Comparison of ENCODE assay signal across 9 cellular contexts in the genomic region with DNA sequence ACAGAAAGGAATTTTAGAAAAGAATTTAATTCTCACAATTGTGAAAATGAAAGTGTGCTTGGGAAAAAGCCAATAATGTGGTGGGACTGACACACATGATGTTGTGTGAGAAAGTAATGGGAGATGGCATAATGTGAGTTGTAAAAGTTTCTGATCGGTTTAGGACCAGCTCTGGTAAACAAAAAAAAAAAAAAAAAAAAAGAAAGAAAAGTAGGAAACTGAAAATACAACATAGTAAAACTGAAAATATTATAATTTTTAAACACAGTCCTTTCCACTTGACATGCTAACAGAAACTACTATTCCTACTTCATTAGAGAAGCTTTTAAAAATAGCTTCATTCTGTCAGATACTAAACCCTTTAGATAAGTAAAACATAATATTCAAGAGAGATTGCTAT. TPM values are rescaled to one million over a fixed set of nuclear protein-coding genes. Genes with fewer than 3 reads are reported as not detected.
DNase-seq lines count a peak whose midpoint lies in the region; ATAC-seq and TF ChIP-seq lines count a peak whose summit lies in the region.
"Had no signal": no experiment of that assay in that cellular context is flagged by ENCODE, and none has a peak within 500 bp of the region (broad histone marks: within the 10 kb centered on the region; RNA-seq: fewer than 3 reads in every experiment).

No MANE protein-coding gene starts in this region.

- peak overlapping the region in 6 of 8 donors; percentile 31 to 65 (median 58) for H3K4me3 Mint-ChIP-seq in CD4-positive, alpha-beta memory T cell
- no peak overlapping the region for H3K4me3 Mint-ChIP-seq in activated T-helper 1 cell treated with anti-CD3 and anti-CD28 coated beads, Interleukin-12 subunit alpha, Interleukin-12 subunit beta, Interleukin-2, Interleukin-4 antibody, amounts not matched to agents 30 ng/mL and 10 ng/mL and 1 ng/mL, durations not matched to agents 14 hours and 24 hours and 36 hours

- H3K4me3 ChIP-seq in CD4-positive, alpha-beta memory T cell (ENCODE audit: low read length in 2 of 2) = no peak overlapping the region
- H3K4me3 ChIP-seq in upper lobe of left lung = no peak overlapping the region
- no peak overlapping the region for H3K4me3 ChIP-seq in prostate gland

- intact Hi-C loops in CD4-positive, alpha-beta memory T cell (cut with micrococcal nuclease) = loop anchor here (2.0 kb wide), 1 partner anchor 29 kb away; a partner anchor contains a TSS
- intact Hi-C loops in activated T-helper 1 cell treated with anti-CD3 and anti-CD28 coated beads, Interleukin-12 subunit alpha, Interleukin-12 subunit beta, Interleukin-2, Interleukin-4 antibody, amounts not matched to agents 30 ng/mL and 10 ng/mL and 1 ng/mL, durations not matched to agents 14 hours and 24 hours and 36 hours (cut with micrococcal nuclease) = loop anchor here (1.0 to 5.0 kb wide), 2 partner anchors 118 to 706 kb away; a partner anchor contains a TSS
- intact Hi-C loops in prostate gland (cut with DNase I) = no loop called here

- H3K27ac ChIP-seq in CD4-positive, alpha-beta memory T cell (ENCODE audit: low read depth, low read length) = no peak overlapping the region
- H3K27ac ChIP-seq in upper lobe of left lung (no peak overlapping the region), prostate gland (no peak overlapping the region)
- H3K27ac ChIP-seq: neutrophil had no signal

- H3K27me3 Mint-ChIP-seq in CD4-positive, alpha-beta memory T cell = no peaks in the 10 kb centered on the region
- H3K27me3 Mint-ChIP-seq in activated T-helper 1 cell treated with anti-CD3 and anti-CD28 coated beads, Interleukin-12 subunit alpha, Interleukin-12 subunit beta, Interleukin-2, Interleukin-4 antibody, amounts not matched to agents 30 ng/mL and 10 ng/mL and 1 ng/mL, durations not matched to agents 14 hours and 24 hours and 36 hours (ENCODE audit: insufficient read depth) = no peaks in the 10 kb centered on the region

- 70 to 80% methylated on average over 1 of the region's 1 CpG for WGBS in upper lobe of left lung, 2 donors
- WGBS in prostate gland = 55% methylated on average over 1 of the region's 1 CpG

- peaks cover 35 to 62% (median 46%) of the 10 kb centered on the region in 4 donors for H3K4me1 Mint-ChIP-seq in CD4-positive, alpha-beta memory T cell
- H3K4me1 Mint-ChIP-seq in activated T-helper 1 cell treated with anti-CD3 and anti-CD28 coated beads, Interleukin-12 subunit alpha, Interleukin-12 subunit beta, Interleukin-2, Interleukin-4 antibody, amounts not matched to agents 30 ng/mL and 10 ng/mL and 1 ng/mL, durations not matched to agents 14 hours and 24 hours and 36 hours (ENCODE audit: low read depth) = peaks cover 43% of the 10 kb centered on the region

- no peaks in the 10 kb centered on the region for H3K27me3 ChIP-seq in CD4-positive, alpha-beta memory T cell (ENCODE audit: insufficient read depth, low read length)
- H3K27me3 ChIP-seq in upper lobe of left lung = no peaks in the 10 kb centered on the region
- H3K27me3 ChIP-seq in prostate gland (replicated peaks; ENCODE audit: insufficient read depth) = no peaks in the 10 kb centered on the region
- H3K27me3 ChIP-seq: neutrophil had no signal

- peak; percentile 82 for ATAC-seq in GM19395 (IDR thresholded peaks at IDR 0.05; ENCODE audit: unreplicated experiment)
- peak; percentile 55 for ATAC-seq in HG03103 (IDR thresholded peaks at IDR 0.05; ENCODE audit: low read depth, unreplicated experiment)
- no peak for ATAC-seq in upper lobe of left lung (ENCODE audit: low FRiP score in 2 of 2)

- H3K36me3 Mint-ChIP-seq in CD4-positive, alpha-beta memory T cell = peaks cover 10 to 12% of the 10 kb centered on the region in 2 donors
- peaks cover 20% of the 10 kb centered on the region for H3K36me3 Mint-ChIP-seq in activated T-helper 1 cell treated with anti-CD3 and anti-CD28 coated beads, Interleukin-12 subunit alpha, Interleukin-12 subunit beta, Interleukin-2, Interleukin-4 antibody, amounts not matched to agents 30 ng/mL and 10 ng/mL and 1 ng/mL, durations not matched to agents 14 hours and 24 hours and 36 hours (ENCODE audit: low read depth)

- DNase-seq in CD4-positive, alpha-beta memory T cell = peak in 1 of 5 donors; percentile 6
- DNase-seq in activated T-helper 1 cell treated with anti-CD3 and anti-CD28 coated beads, Interleukin-12 subunit alpha, Interleukin-12 subunit beta, Interleukin-2, Interleukin-4 antibody, amounts not matched to agents 30 ng/mL and 10 ng/mL and 1 ng/mL, durations not matched to agents 14 hours and 24 hours and 36 hours (ENCODE audit: low spot score) = no peak
- DNase-seq in NCI-H2196 treated with DMSO at 0.1 percent for 48 hours (lab: John Stamatoyannopoulos, UW; ENCODE audit: unreplicated experiment) (no peak), upper lobe of left lung (no peak), DMS 273 treated with DMSO at 0.1 percent for 48 hours (lab: John Stamatoyannopoulos, UW) (no peak), prostate gland (ENCODE audit: low spot score) (no peak)

- no peak for TF ChIP-seq EP300 in upper lobe of left lung (IDR thresholded peaks at IDR 0.05)

- no peak for TF ChIP-seq POLR2A in upper lobe of left lung (IDR thresholded peaks at IDR 0.05)
- TF ChIP-seq POLR2A in prostate gland (IDR thresholded peaks at IDR 0.05) = no peak

- H3K4me1 ChIP-seq in CD4-positive, alpha-beta memory T cell (ENCODE audit: insufficient read depth, low read length) = peaks cover 36% of the 10 kb centered on the region
- H3K4me1 ChIP-seq in upper lobe of left lung (peaks cover 0 to 5% (median 2%) of the 10 kb centered on the region in 4 donors), prostate gland (replicated peaks) (no peaks in the 10 kb centered on the region)

- H3K9me3 ChIP-seq in CD4-positive, alpha-beta memory T cell (ENCODE audit: control insufficient read depth in 1 of 2, low read length in 2 of 2) = no peaks in the 10 kb centered on the region
- H3K9me3 ChIP-seq in upper lobe of left lung (no peaks in the 10 kb centered on the region), prostate gland (no peaks in the 10 kb centered on the region)
- H3K9me3 ChIP-seq: neutrophil had no signal

- H3K9me3 Mint-ChIP-seq in CD4-positive, alpha-beta memory T cell = peaks cover 0 to 2% (median 0%) of the 10 kb centered on the region in 8 donors
- no peaks in the 10 kb centered on the region for H3K9me3 Mint-ChIP-seq in activated T-helper 1 cell treated with anti-CD3 and anti-CD28 coated beads, Interleukin-12 subunit alpha, Interleukin-12 subunit beta, Interleukin-2, Interleukin-4 antibody, amounts not matched to agents 30 ng/mL and 10 ng/mL and 1 ng/mL, durations not matched to agents 14 hours and 24 hours and 36 hours

- CTCF ChIA-PET in CD4-positive, alpha-beta memory T cell (lab: Charles Lee; ENCODE audit: partially characterized antibody) = interaction anchor here (0.7 to 1.9 kb wide), 2 partner anchors 28 to 146 kb away, joined by 3 to 6 read pairs; a partner anchor contains a TSS

- TF ChIP-seq CTCF in upper lobe of left lung (IDR thresholded peaks at IDR 0.05) (no peak), prostate gland (IDR thresholded peaks at IDR 0.05) (no peak)

- H3K36me3 ChIP-seq in CD4-positive, alpha-beta memory T cell (ENCODE audit: insufficient read depth, low read length) = no peaks in the 10 kb centered on the region
- H3K36me3 ChIP-seq in upper lobe of left lung (no peaks in the 10 kb centered on the region), prostate gland (no peaks in the 10 kb centered on the region)
- H3K36me3 ChIP-seq: neutrophil had no signal

- POLR2A ChIA-PET in CD4-positive, alpha-beta memory T cell (lab: Charles Lee; ENCODE audit: partially characterized antibody) = interaction anchor here (0.9 to 3.0 kb wide), 3 partner anchors 27 to 147 kb away, joined by 3 to 17 read pairs (median 3); a partner anchor contains a TSS

- peak overlapping the region; percentile 53 to 90 (median 77) for H3K27ac Mint-ChIP-seq in CD4-positive, alpha-beta memory T cell
- H3K27ac Mint-ChIP-seq in activated T-helper 1 cell treated with anti-CD3 and anti-CD28 coated beads, Interleukin-12 subunit alpha, Interleukin-12 subunit beta, Interleukin-2, Interleukin-4 antibody, amounts not matched to agents 30 ng/mL and 10 ng/mL and 1 ng/mL, durations not matched to agents 14 hours and 24 hours and 36 hours = peak overlapping the region; percentile 67

RNA-seq across cellular contexts. Expression of a gene that starts 28.2 kb away (rescaled TPM):
- total RNA-seq in CD4-positive, alpha-beta memory T cell = 10 to 100 TPM; 44.6 to 48.3 TPM
- 10 to 100 TPM; 36.7 to 43.0 TPM for polyA plus RNA-seq in CD4-positive, alpha-beta memory T cell
- 53.0 and 56.3 TPM in 2 replicates for total RNA-seq in activated T-helper 1 cell treated with anti-CD3 and anti-CD28 coated beads, Interleukin-12 subunit alpha, Interleukin-12 subunit beta, Interleukin-2, Interleukin-4 antibody, amounts not matched to agents 30 ng/mL and 10 ng/mL and 1 ng/mL, durations not matched to agents 14 hours and 24 hours and 36 hours
- total RNA-seq in upper lobe of left lung (10 to 100 TPM; 20.6 to 63.9 (median 35.5) TPM), prostate gland (10 to 100 TPM; 16.5 to 34.5 TPM)

Comparison
In these comparisons a context has a peak if more than half of its experiments do, and no peak if none do; other contexts are left out.
1. ATAC-seq: peak in GM19395 (single experiment) and HG03103 (single experiment); none in upper lobe of left lung (0 of 2).